ENCODE assay signal across 27 cellular contexts in genomic region chr5:28388428-28388827, GRCh38.
"Had no signal": no experiment of that assay in that cellular context is flagged by ENCODE, and none has a peak within 500 bp of the region (broad histone marks: within the 10 kb centered on the region; RNA-seq: fewer than 3 reads in every experiment).

No MANE protein-coding gene starts in this region.

- H3K4me3 ChIP-seq: colonic mucosa, coronary artery, dorsolateral prefrontal cortex, esophagus muscularis mucosa, esophagus squamous epithelium, gastrocnemius medialis, gastroesophageal sphincter, heart left ventricle, heart right ventricle, hepatocyte had no signal

- H2AFZ ChIP-seq: hepatocyte had no signal

- FAIRE-seq: endothelial cell of umbilical vein had no signal

- DNase-seq: colonic mucosa; cortex of kidney; dermis blood vessel endothelial cell; dorsolateral prefrontal cortex; effector CD4-positive, alpha-beta T cell; effector CD8-positive, alpha-beta T cell; effector memory CD4-positive, alpha-beta T cell; effector memory CD8-positive, alpha-beta T cell; endodermal cell; erythroblast; esophagus squamous epithelium; foreskin fibroblast; foreskin keratinocyte; foreskin melanocyte; gastrocnemius medialis; glutamatergic neuron; head of caudate nucleus; heart left ventricle; heart right ventricle had no signal

- H3K27me3 Mint-ChIP-seq: dendritic cell treated with granulocyte-macrophage colony-stimulating factor and Interleukin-4, amounts not matched to agents 40 ng/mL and 50 ng/mL, for 4 days; effector memory CD8-positive, alpha-beta T cell had no signal

- H3K4me2 ChIP-seq: hepatocyte had no signal

- H3K4me1 ChIP-seq: colonic mucosa, esophagus muscularis mucosa, esophagus squamous epithelium, foreskin keratinocyte, gastrocnemius medialis, gastroesophageal sphincter, heart left ventricle, heart right ventricle had no signal

- H3K4me3 Mint-ChIP-seq: dendritic cell treated with granulocyte-macrophage colony-stimulating factor and Interleukin-4, amounts not matched to agents 40 ng/mL and 50 ng/mL, for 4 days; effector memory CD8-positive, alpha-beta T cell; endodermal cell had no signal

- H3K27ac Mint-ChIP-seq: dendritic cell treated with granulocyte-macrophage colony-stimulating factor and Interleukin-4, amounts not matched to agents 40 ng/mL and 50 ng/mL, for 4 days; effector memory CD8-positive, alpha-beta T cell; endodermal cell had no signal

- H3K79me2 ChIP-seq: hepatocyte had no signal

- H3K9me3 ChIP-seq: colonic mucosa, esophagus muscularis mucosa, esophagus squamous epithelium, gastrocnemius medialis, gastroesophageal sphincter, heart right ventricle had no signal

- H3K27ac ChIP-seq: colonic mucosa, coronary artery, dorsolateral prefrontal cortex, epithelial cell of prostate, esophagus muscularis mucosa, esophagus squamous epithelium, foreskin keratinocyte, gastrocnemius medialis, gastroesophageal sphincter, heart left ventricle, heart right ventricle, hepatocyte had no signal

- ATAC-seq: effector memory CD8-positive, alpha-beta T cell; esophagus mucosa; foreskin keratinocyte; gastrocnemius medialis; gastroesophageal sphincter; heart left ventricle; heart right ventricle had no signal

- H3K27me3 ChIP-seq: colonic mucosa, dorsolateral prefrontal cortex, esophagus muscularis mucosa, esophagus squamous epithelium, foreskin keratinocyte, gastrocnemius medialis, gastroesophageal sphincter, heart left ventricle, heart right ventricle, hepatocyte had no signal

- H3K9me3 Mint-ChIP-seq: dendritic cell treated with granulocyte-macrophage colony-stimulating factor and Interleukin-4, amounts not matched to agents 40 ng/mL and 50 ng/mL, for 4 days had no signal

- H3K36me3 ChIP-seq: colonic mucosa, esophagus muscularis mucosa, esophagus squamous epithelium, gastrocnemius medialis, gastroesophageal sphincter, heart left ventricle, heart right ventricle had no signal
